ENCODE assay signal across 16 cellular contexts in the genomic region with DNA sequence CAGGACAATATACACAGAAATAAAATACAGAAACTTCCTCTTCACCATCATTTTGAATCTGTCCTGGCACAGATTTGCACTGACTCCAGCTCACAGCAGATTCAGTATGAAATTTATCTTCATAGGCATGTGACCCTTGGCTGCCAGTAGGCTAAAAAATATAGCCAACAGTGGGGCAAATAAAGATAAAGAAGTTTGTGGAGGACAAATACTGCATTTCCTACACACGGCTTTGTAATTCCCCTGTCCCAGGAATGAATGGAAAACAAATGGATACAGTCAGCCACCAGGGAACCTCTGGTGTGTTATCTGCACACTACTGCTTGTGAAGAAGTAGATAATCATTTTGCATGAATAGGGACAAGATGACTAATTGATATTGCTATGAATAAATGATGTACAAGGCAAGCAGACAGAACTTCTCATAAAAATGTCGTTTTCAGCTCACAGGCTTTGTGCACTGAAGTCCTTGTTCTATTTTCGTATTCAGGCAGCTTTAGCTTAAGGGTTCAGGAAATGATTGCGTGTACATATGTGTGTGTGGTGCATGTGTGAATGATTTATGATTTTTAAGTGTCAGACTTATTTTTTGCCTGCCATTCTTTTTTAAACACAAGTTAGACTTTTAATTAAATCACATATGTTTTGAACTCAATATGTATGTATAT.
DNase-seq lines count a peak whose midpoint lies in the region; ATAC-seq and TF ChIP-seq lines count a peak whose summit lies in the region.
"Had no signal": no experiment of that assay in that cellular context is flagged by ENCODE, and none has a peak within 500 bp of the region (broad histone marks: within the 10 kb centered on the region; RNA-seq: fewer than 3 reads in every experiment).

No MANE protein-coding gene starts in this region.

- H3K4me3 Mint-ChIP-seq in activated CD4-positive, alpha-beta T cell treated with anti-CD3 and anti-CD28 coated beads for 36 hours = no peak overlapping the region
- H3K4me3 Mint-ChIP-seq: activated T-helper 1 cell treated with anti-CD3 and anti-CD28 coated beads, Interleukin-12 subunit alpha, Interleukin-12 subunit beta, Interleukin-2, Interleukin-4 antibody, amounts not matched to agents 30 ng/mL and 10 ng/mL and 1 ng/mL, durations not matched to agents 14 hours and 24 hours and 36 hours; CD4-positive, CD25-positive, alpha-beta regulatory T cell; immature natural killer cell; stimulated activated memory B cell treated with anti-CD40 and anti-IgM and Interleukin-4, amounts not matched to agents 10 μg/mL and 1 μg/mL and 100 μg/mL, for 72 hours had no signal

- H3K4me1 Mint-ChIP-seq in activated CD4-positive, alpha-beta T cell treated with anti-CD3 and anti-CD28 coated beads for 36 hours = no peaks in the 10 kb centered on the region
- H3K4me1 Mint-ChIP-seq: CD4-positive, CD25-positive, alpha-beta regulatory T cell; stimulated activated memory B cell treated with anti-CD40 and anti-IgM and Interleukin-4, amounts not matched to agents 10 μg/mL and 1 μg/mL and 100 μg/mL, for 72 hours had no signal

- H3K27me3 ChIP-seq in hepatocyte = no peaks in the 10 kb centered on the region
- H3K27me3 ChIP-seq in skeletal muscle satellite cell (ENCODE audit: control insufficient read depth, insufficient read depth, low read length) = no peaks in the 10 kb centered on the region
- H3K27me3 ChIP-seq in tibial artery = no peaks in the 10 kb centered on the region

- H3K36me3 ChIP-seq in hepatocyte (replicated peaks; ENCODE audit: insufficient read depth, low read depth) = no peaks in the 10 kb centered on the region
- H3K36me3 ChIP-seq in skeletal muscle satellite cell (ENCODE audit: insufficient read depth, low read length) = no peaks in the 10 kb centered on the region
- H3K36me3 ChIP-seq in tibial artery = no peaks in the 10 kb centered on the region

- no peaks in the 10 kb centered on the region for H3K9me3 ChIP-seq in hepatocyte (ENCODE audit: low read depth)
- H3K9me3 ChIP-seq in skeletal muscle satellite cell (replicated peaks; ENCODE audit: low read length) = no peaks in the 10 kb centered on the region
- H3K9me3 ChIP-seq in tibial artery = no peaks in the 10 kb centered on the region

- POLR2A ChIA-PET in activated CD4-positive, alpha-beta T cell treated with anti-CD3 and anti-CD28 coated beads for 36 hours (lab: Charles Lee) = no interaction called here

- intact Hi-C loops in tibial artery (cut with DNase I; ENCODE audit: low total_unique reads) = no loop called here
- intact Hi-C loops in activated CD4-positive, alpha-beta T cell treated with anti-CD3 and anti-CD28 coated beads for 36 hours (cut with DNase I, micrococcal nuclease) = no loop called here

- H3K27ac ChIP-seq in hepatocyte = peak overlapping the region; percentile 51
- H3K27ac ChIP-seq in tibial artery = peak overlapping the region in 1 of 2 donors; percentile 18

- H3K9me2 ChIP-seq in hepatocyte (replicated peaks; ENCODE audit: insufficient read depth) = no peaks in the 10 kb centered on the region

- H3K4me3 ChIP-seq in hepatocyte (no peak overlapping the region), skeletal muscle satellite cell (ENCODE audit: low read length) (no peak overlapping the region), tibial artery (no peak overlapping the region)

- H3K36me3 Mint-ChIP-seq in activated CD4-positive, alpha-beta T cell treated with anti-CD3 and anti-CD28 coated beads for 36 hours (ENCODE audit: low read depth) = no peaks in the 10 kb centered on the region
- H3K36me3 Mint-ChIP-seq: CD4-positive, CD25-positive, alpha-beta regulatory T cell; immature natural killer cell; stimulated activated memory B cell treated with anti-CD40 and anti-IgM and Interleukin-4, amounts not matched to agents 10 μg/mL and 1 μg/mL and 100 μg/mL, for 72 hours had no signal

- peak overlapping the region; percentile 44 for H3K9ac ChIP-seq in skeletal muscle satellite cell (ENCODE audit: low read depth, low read length)

- H3K9me3 Mint-ChIP-seq in activated CD4-positive, alpha-beta T cell treated with anti-CD3 and anti-CD28 coated beads for 36 hours (ENCODE audit: low read depth) = no peaks in the 10 kb centered on the region
- H3K9me3 Mint-ChIP-seq: activated T-helper 1 cell treated with anti-CD3 and anti-CD28 coated beads, Interleukin-12 subunit alpha, Interleukin-12 subunit beta, Interleukin-2, Interleukin-4 antibody, amounts not matched to agents 30 ng/mL and 10 ng/mL and 1 ng/mL, durations not matched to agents 14 hours and 24 hours and 36 hours; stimulated activated memory B cell treated with anti-CD40 and anti-IgM and Interleukin-4, amounts not matched to agents 10 μg/mL and 1 μg/mL and 100 μg/mL, for 72 hours had no signal

- DNase-seq in HT-29 (ENCODE audit: low spot score) (peak; percentile 17), amniotic epithelial cell (ENCODE audit: low read depth) (peak; percentile 21), hepatocyte (ENCODE audit: low spot score) (no peak), SW480 (ENCODE audit: low spot score) (no peak), anterior cingulate cortex (lab: John Stamatoyannopoulos, UW) (no peak), tibial artery (no peak)
- DNase-seq in activated CD4-positive, alpha-beta T cell treated with anti-CD3 and anti-CD28 coated beads for 36 hours = no peak
- DNase-seq: activated CD4-positive, alpha-beta T cell treated with anti-CD3 and anti-CD28 coated beads, Interleukin-2, amount 50 U/mL, for 48 hours; CD4-positive, CD25-positive, alpha-beta regulatory T cell; foreskin melanocyte; NCI-H1048; stimulated activated CD4-positive, alpha-beta T cell treated with anti-CD3 and anti-CD28 coated beads, Interleukin-4, amount 100 ng/mL, for 4 hours had no signal

- no peaks in the 10 kb centered on the region for H4K20me1 ChIP-seq in hepatocyte (ENCODE audit: insufficient read depth, poor library complexity, severe bottlenecking)

- CTCF ChIA-PET in activated CD4-positive, alpha-beta T cell treated with anti-CD3 and anti-CD28 coated beads for 36 hours (lab: Charles Lee) = no interaction called here

- H2AFZ ChIP-seq in hepatocyte = no peak overlapping the region

- H3K4me1 ChIP-seq in hepatocyte (ENCODE audit: insufficient read depth) (peaks cover 13% of the 10 kb centered on the region), skeletal muscle satellite cell (ENCODE audit: control insufficient read depth, insufficient read depth, low read length) (peaks cover 26% of the 10 kb centered on the region), tibial artery (peaks cover 0 to 36% (median 16%) of the 10 kb centered on the region in 4 donors)

- H3K27me3 Mint-ChIP-seq in activated CD4-positive, alpha-beta T cell treated with anti-CD3 and anti-CD28 coated beads for 36 hours = peaks cover 2% of the 10 kb centered on the region
- H3K27me3 Mint-ChIP-seq: CD4-positive, CD25-positive, alpha-beta regulatory T cell; stimulated activated memory B cell treated with anti-CD40 and anti-IgM and Interleukin-4, amounts not matched to agents 10 μg/mL and 1 μg/mL and 100 μg/mL, for 72 hours had no signal

- no peak for TF ChIP-seq CTCF in hepatocyte (IDR thresholded peaks at IDR 0.05; ENCODE audit: poor library complexity)
- TF ChIP-seq CTCF in tibial artery (IDR thresholded peaks at IDR 0.05) = no peak

- H3K27ac Mint-ChIP-seq in activated CD4-positive, alpha-beta T cell treated with anti-CD3 and anti-CD28 coated beads for 36 hours = no peak overlapping the region
- H3K27ac Mint-ChIP-seq: activated T-helper 1 cell treated with anti-CD3 and anti-CD28 coated beads, Interleukin-12 subunit alpha, Interleukin-12 subunit beta, Interleukin-2, Interleukin-4 antibody, amounts not matched to agents 30 ng/mL and 10 ng/mL and 1 ng/mL, durations not matched to agents 14 hours and 24 hours and 36 hours; CD4-positive, CD25-positive, alpha-beta regulatory T cell; immature natural killer cell; stimulated activated memory B cell treated with anti-CD40 and anti-IgM and Interleukin-4, amounts not matched to agents 10 μg/mL and 1 μg/mL and 100 μg/mL, for 72 hours had no signal

- no peak for ATAC-seq in activated CD4-positive, alpha-beta T cell treated with anti-CD3 and anti-CD28 coated beads for 36 hours
- ATAC-seq: stimulated activated memory B cell treated with anti-CD40 and anti-IgM and Interleukin-4, amounts not matched to agents 10 μg/mL and 1 μg/mL and 100 μg/mL, for 72 hours had no signal

- 29% methylated on average over 4 of the region's 4 CpGs for WGBS in hepatocyte (ENCODE audit: low lambda C conversion rate, missing lambda C conversion rate)

- no peaks in the 10 kb centered on the region for H3K79me2 ChIP-seq in hepatocyte

- H3K4me2 ChIP-seq in hepatocyte (peak overlapping the region; percentile 31), skeletal muscle satellite cell (ENCODE audit: low read length) (no peak overlapping the region)

Comparison
In these comparisons a context has a peak if more than half of its experiments do, and no peak if none do; other contexts are left out.
1. DNase-seq: peak in HT-29 (single experiment) and amniotic epithelial cell (single experiment); none in hepatocyte (single experiment), SW480 (single experiment), anterior cingulate cortex (0 of 58), tibial artery (0 of 2) and activated CD4-positive, alpha-beta T cell treated with anti-CD3 and anti-CD28 coated beads for 36 hours (single experiment).